ENCODE assay signal across 9 cellular contexts in the genomic region with DNA sequence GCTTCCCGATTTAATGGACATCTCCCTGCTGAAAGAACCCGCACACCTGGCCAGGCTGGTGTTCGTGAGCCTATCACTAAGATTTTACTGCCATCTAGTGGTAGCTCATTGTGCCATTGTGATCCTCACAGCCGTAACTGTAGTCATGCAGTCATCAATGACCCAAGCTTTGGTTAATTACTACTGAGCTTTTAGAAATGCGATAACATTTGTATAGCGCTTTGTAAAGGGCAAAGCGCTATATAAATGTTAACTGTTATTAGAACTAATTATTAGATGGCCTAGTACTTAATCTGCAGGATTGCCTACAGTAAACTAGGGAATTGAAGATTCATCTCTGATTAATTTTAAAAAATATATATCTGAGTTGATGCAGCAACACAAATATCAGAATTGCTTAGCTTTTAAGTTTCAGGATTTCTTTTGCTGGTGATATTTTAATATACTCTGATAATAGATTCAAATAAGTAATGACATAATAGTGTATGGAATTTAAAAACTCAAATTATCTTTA.
DNase-seq lines count a peak whose midpoint lies in the region; ATAC-seq and TF ChIP-seq lines count a peak whose summit lies in the region.
"Had no signal": no experiment of that assay in that cellular context is flagged by ENCODE, and none has a peak within 500 bp of the region (broad histone marks: within the 10 kb centered on the region; RNA-seq: fewer than 3 reads in every experiment).

No MANE protein-coding gene starts in this region.

- peak; percentile 81 for TF ChIP-seq CTCF in astrocyte of the cerebellum (IDR thresholded peaks at IDR 0.05; ENCODE audit: low read depth, low read length, missing control alignments)

- H3K27ac Mint-ChIP-seq in T-helper 17 cell = no peak overlapping the region

- in situ Hi-C loops in astrocyte of the cerebellum (cut with HindIII; ENCODE audit: low sequenced_read_pairs) = loop anchor here (5.0 kb wide), 1 partner anchor 319 kb away; the partner anchor contains the start of gene MLLT3

- DNase-seq in activated gamma-delta T cell treated with Interleukin-2 at 50 U/mL for 16 hours = peak; percentile 52
- DNase-seq in activated gamma-delta T cell (lab: John Stamatoyannopoulos, UW) = no peak
- DNase-seq in NCI-H1436 (lab: John Stamatoyannopoulos, UW) = peak; percentile 77
- peak; percentile 14 to 33 (median 16) for DNase-seq in T-helper 17 cell
- peak; percentile 63 for DNase-seq in astrocyte of the cerebellum (ENCODE audit: low read depth)
- DNase-seq in iPS DF 4.7 (ENCODE audit: extremely low read depth, low spot score) = peak; percentile 82
- peak; percentile 10 to 63 (median 11) for DNase-seq in stimulated activated CD4-positive, alpha-beta T cell treated with anti-CD3 and anti-CD28 coated beads, Interleukin-12 subunit alpha, Interleukin-12 subunit beta, amount 100 ng/mL, for 48 hours (ENCODE audit: low read depth in 2 of 3, low spot score in 1 of 3)

- no peak overlapping the region for H3K4me3 ChIP-seq in astrocyte of the cerebellum (ENCODE audit: low read depth, low read length)
- H3K4me3 ChIP-seq: BLaER1 treated with 17β-estradiol and CSF1 and Interleukin-3, amounts not matched to agents 10 nM and 100 nM had no signal

- ATAC-seq in HG02885 (IDR thresholded peaks at IDR 0.05; ENCODE audit: poor library complexity, unreplicated experiment) = peak; percentile 98
- peak; percentile 94 for ATAC-seq in T-helper 17 cell

- H3K9me3 ChIP-seq in T-helper 17 cell (ENCODE audit: control insufficient read depth, low read length, poor library complexity, severe bottlenecking) = no peaks in the 10 kb centered on the region

- no peaks in the 10 kb centered on the region for H3K27me3 Mint-ChIP-seq in T-helper 17 cell

- H3K36me3 Mint-ChIP-seq in T-helper 17 cell (ENCODE audit: low read depth) = peaks cover 6% of the 10 kb centered on the region

- no peak overlapping the region for H3K4me3 Mint-ChIP-seq in T-helper 17 cell

- H3K4me1 Mint-ChIP-seq in T-helper 17 cell = peaks cover 2% of the 10 kb centered on the region
